ENCODE assay signal across 20 cellular contexts in genomic region chr12:4434721-4435425, GRCh38. TPM values are rescaled to one million over a fixed set of nuclear protein-coding genes. Genes with fewer than 3 reads are reported as not detected.
DNase-seq lines count a peak whose midpoint lies in the region; ATAC-seq and TF ChIP-seq lines count a peak whose summit lies in the region.
"Had no signal": no experiment of that assay in that cellular context is flagged by ENCODE, and none has a peak within 500 bp of the region (broad histone marks: within the 10 kb centered on the region; RNA-seq: fewer than 3 reads in every experiment).

No MANE protein-coding gene starts in this region.

- peak; percentile 40 for DNase-seq in right atrium auricular region (ENCODE audit: low spot score)
- DNase-seq in heart right ventricle, result no peak
- peak; percentile 62 for DNase-seq in SKM-1 (lab: John Stamatoyannopoulos, UW; ENCODE audit: unreplicated experiment)
- DNase-seq in naive B cell, result peak; percentile 12
- no peak for DNase-seq in activated T-cell treated with anti-CD3 and anti-CD28 coated beads, Interleukin-2, amount 50 U/mL, for 24 hours
- DNase-seq in naive thymus-derived CD8-positive, alpha-beta T cell, result no peak
- DNase-seq: activated CD4-positive, alpha-beta T cell treated with anti-CD3 and anti-CD28 coated beads, Interleukin-2, amount 50 U/mL, for 1 hour; COR-L47; heart left ventricle; kidney glomerular epithelial cell; NCI-H1694 treated with DMSO at 0.1 percent for 48 hours; NCI-H524 treated with DMSO at 0.1 percent for 48 hours; T-helper 17 cell had no signal

- H3K27me3 Mint-ChIP-seq in naive B cell, result peaks cover 0 to 7% (median 0%) of the 10 kb centered on the region in 3 donors
- no peaks in the 10 kb centered on the region for H3K27me3 Mint-ChIP-seq in activated T-cell treated with anti-CD3 and anti-CD28 coated beads, Interleukin-2, amount 50 U/mL, for 24 hours
- H3K27me3 Mint-ChIP-seq in naive thymus-derived CD8-positive, alpha-beta T cell, result no peaks in the 10 kb centered on the region

- POLR2A ChIA-PET in naive thymus-derived CD8-positive, alpha-beta T cell (lab: Charles Lee), result no interaction called here

- no peaks in the 10 kb centered on the region for H3K36me3 Mint-ChIP-seq in naive B cell
- no peaks in the 10 kb centered on the region for H3K36me3 Mint-ChIP-seq in activated T-cell treated with anti-CD3 and anti-CD28 coated beads, Interleukin-2, amount 50 U/mL, for 24 hours (ENCODE audit: low read depth)
- no peaks in the 10 kb centered on the region for H3K36me3 Mint-ChIP-seq in naive thymus-derived CD8-positive, alpha-beta T cell

- intact Hi-C loops in heart right ventricle (cut with DNase I), result no loop called here

- peaks cover 0 to 2% (median 0%) of the 10 kb centered on the region in 7 donors for H3K9me3 Mint-ChIP-seq in naive B cell
- no peaks in the 10 kb centered on the region for H3K9me3 Mint-ChIP-seq in activated T-cell treated with anti-CD3 and anti-CD28 coated beads, Interleukin-2, amount 50 U/mL, for 24 hours
- H3K9me3 Mint-ChIP-seq in naive thymus-derived CD8-positive, alpha-beta T cell, result no peaks in the 10 kb centered on the region

- no peaks in the 10 kb centered on the region for H3K27me3 ChIP-seq in right atrium auricular region
- H3K27me3 ChIP-seq in heart right ventricle, result peaks cover 0 to 5% (median 0%) of the 10 kb centered on the region in 7 donors
- H3K27me3 ChIP-seq: heart left ventricle had no signal

- no peaks in the 10 kb centered on the region for H3K9me3 ChIP-seq in right atrium auricular region
- no peaks in the 10 kb centered on the region for H3K9me3 ChIP-seq in heart right ventricle
- H3K9me3 ChIP-seq: heart left ventricle, thoracic aorta had no signal

- H3K36me3 ChIP-seq in right atrium auricular region (no peaks in the 10 kb centered on the region), heart right ventricle (no peaks in the 10 kb centered on the region)
- H3K36me3 ChIP-seq: heart left ventricle, thoracic aorta had no signal

- peaks cover 30 to 42% (median 36%) of the 10 kb centered on the region in 3 donors for H3K4me1 Mint-ChIP-seq in naive B cell
- peaks cover 10% of the 10 kb centered on the region for H3K4me1 Mint-ChIP-seq in activated T-cell treated with anti-CD3 and anti-CD28 coated beads, Interleukin-2, amount 50 U/mL, for 24 hours (ENCODE audit: low read depth)
- H3K4me1 Mint-ChIP-seq in naive thymus-derived CD8-positive, alpha-beta T cell, result peaks cover 0 to 28% (median 2%) of the 10 kb centered on the region in 4 donors

- ATAC-seq in heart right ventricle, result no peak
- peak; percentile 71 to 83 for ATAC-seq in naive B cell (ENCODE audit: low read depth in 2 of 2)
- ATAC-seq in naive thymus-derived CD8-positive, alpha-beta T cell, result no peak
- no peak for ATAC-seq in HG03354 (IDR thresholded peaks at IDR 0.05; ENCODE audit: poor library complexity, severe bottlenecking, unreplicated experiment)
- no peak for ATAC-seq in GM18511 (IDR thresholded peaks at IDR 0.05; ENCODE audit: unreplicated experiment)
- ATAC-seq: A549, esophagus mucosa, heart left ventricle, T-helper 17 cell had no signal

- no peak overlapping the region for H3K27ac ChIP-seq in right atrium auricular region
- no peak overlapping the region for H3K27ac ChIP-seq in heart right ventricle
- H3K27ac ChIP-seq: A549, heart left ventricle, thoracic aorta had no signal

- peak overlapping the region in 1 of 6 donors; percentile 54 for H3K27ac Mint-ChIP-seq in naive B cell
- no peak overlapping the region for H3K27ac Mint-ChIP-seq in activated T-cell treated with anti-CD3 and anti-CD28 coated beads, Interleukin-2, amount 50 U/mL, for 24 hours
- H3K27ac Mint-ChIP-seq in naive thymus-derived CD8-positive, alpha-beta T cell, result no peak overlapping the region
- H3K27ac Mint-ChIP-seq: T-helper 17 cell had no signal

- H3K4me3 Mint-ChIP-seq in naive B cell, result peak overlapping the region in 4 of 8 donors; percentile 9 to 37 (median 18)
- H3K4me3 Mint-ChIP-seq in activated T-cell treated with anti-CD3 and anti-CD28 coated beads, Interleukin-2, amount 50 U/mL, for 24 hours, result no peak overlapping the region
- no peak overlapping the region for H3K4me3 Mint-ChIP-seq in naive thymus-derived CD8-positive, alpha-beta T cell
- H3K4me3 Mint-ChIP-seq: T-helper 17 cell had no signal

- TF ChIP-seq CTCF in right atrium auricular region (IDR thresholded peaks at IDR 0.05) (no peak), heart right ventricle (IDR thresholded peaks at IDR 0.05) (no peak)

- H3K4me3 ChIP-seq in right atrium auricular region (no peak overlapping the region), heart right ventricle (no peak overlapping the region)
- H3K4me3 ChIP-seq: A549, heart left ventricle, thoracic aorta had no signal

- H3K4me1 ChIP-seq in right atrium auricular region (no peaks in the 10 kb centered on the region), heart right ventricle (peaks cover 0 to 30% (median 7%) of the 10 kb centered on the region in 9 donors)
- H3K4me1 ChIP-seq: A549 had no signal

- 92 to 98% methylated on average over 8 of the region's 8 CpGs for WGBS in heart right ventricle, 2 donors

RNA-seq across cellular contexts. Expression of gene FGF6, which starts 10.7 kb away (rescaled TPM):
- total RNA-seq in right atrium auricular region, result not detected
- not detected for total RNA-seq in heart right ventricle
- not detected for polyA plus RNA-seq in heart right ventricle
- not detected for polyA plus RNA-seq in naive B cell (ENCODE audit: low read depth in 6 of 6)
- total RNA-seq in naive thymus-derived CD8-positive, alpha-beta T cell, result not detected
- not detected for polyA plus RNA-seq in naive thymus-derived CD8-positive, alpha-beta T cell
- total RNA-seq: esophagus mucosa, heart left ventricle, pulmonary artery endothelial cell, RPMI7951, T-helper 17 cell, thoracic aorta had no signal
- polyA plus RNA-seq: A549, heart left ventricle had no signal

RNA-seq across cellular contexts. Expression of gene FGF23, which starts 55.4 kb away (rescaled TPM):
- under 1 TPM in 1 of 2 donors, not detected in 1; 0.08 TPM for total RNA-seq in right atrium auricular region
- total RNA-seq in heart right ventricle, result under 1 TPM in 4 of 10 donors, not detected in 6; 0.11 to 0.76 (median 0.23) TPM
- under 1 TPM in 1 of 2 donors, not detected in 1; 0.01 TPM for polyA plus RNA-seq in heart right ventricle
- polyA plus RNA-seq in naive B cell (ENCODE audit: low read depth in 6 of 6), result not detected
- not detected for total RNA-seq in naive thymus-derived CD8-positive, alpha-beta T cell
- not detected for polyA plus RNA-seq in naive thymus-derived CD8-positive, alpha-beta T cell
- total RNA-seq: esophagus mucosa, pulmonary artery endothelial cell, RPMI7951, T-helper 17 cell, thoracic aorta had no signal
- polyA plus RNA-seq: A549 had no signal

Comparison
In these comparisons a context has a peak if more than half of its experiments do, and no peak if none do; other contexts are left out.
1. DNase-seq: peak in right atrium auricular region (single experiment), SKM-1 (single experiment) and naive B cell (single experiment); none in heart right ventricle (0 of 2), activated T-cell treated with anti-CD3 and anti-CD28 coated beads, Interleukin-2, amount 50 U/mL, for 24 hours (single experiment) and naive thymus-derived CD8-positive, alpha-beta T cell (0 of 10).
2. ATAC-seq: peak in naive B cell (2 of 2); none in heart right ventricle (0 of 8), naive thymus-derived CD8-positive, alpha-beta T cell (0 of 2), HG03354 (single experiment) and GM18511 (single experiment).